2 cellular contexts compared by ENCODE assay signal in the genomic region with DNA sequence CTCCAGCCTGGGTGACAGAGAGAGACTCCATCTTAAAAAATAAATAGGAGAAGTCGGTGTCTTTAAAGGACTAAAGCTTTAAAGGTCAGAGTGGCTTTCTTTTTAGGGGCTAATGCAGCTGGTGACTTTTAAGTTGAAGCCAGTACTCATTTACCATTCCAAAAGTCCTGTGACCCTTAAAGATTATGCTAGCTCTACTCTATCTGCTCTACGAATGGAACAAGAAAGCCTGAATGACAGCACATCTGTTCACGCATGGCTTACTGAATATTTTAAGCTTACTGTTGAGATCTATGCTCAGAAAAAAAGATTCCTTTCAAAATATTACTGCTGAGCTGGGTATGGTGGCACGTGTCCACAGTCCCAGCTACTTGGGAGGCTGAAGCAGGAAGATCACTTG.
TF ChIP-seq lines count a peak whose summit lies in the region.

No MANE protein-coding gene starts in this region.

TF ChIP-seq in A549, 52 proteins besides CTCF, POLR2A, EP300 and RAD21:
- TF ChIP-seq PHF8 (IDR thresholded peaks at IDR 0.05; ENCODE audit: borderline replicate concordance, low read depth) (no peak), CBX8 (IDR thresholded peaks at IDR 0.05) (no peak)
TF ChIP-seq in A549: peak in this region for 0.

TF ChIP-seq in HEK293, 187 proteins besides CTCF, POLR2A, EP300 and RAD21:
- TF ChIP-seq ZNF701 (tag by site-specific recombination; IDR thresholded peaks at IDR 0.05) (no peak), MYNN (tag by site-specific recombination; IDR thresholded peaks at IDR 0.05; ENCODE audit: borderline replicate concordance) (peak; percentile 75; the same call in 1 of the 2 replicates), KLF1 (tag by site-specific recombination; IDR thresholded peaks at IDR 0.05) (no peak), ZNF175 (tag by site-specific recombination; IDR thresholded peaks at IDR 0.05) (no peak)
- TF ChIP-seq, protein P1, sequence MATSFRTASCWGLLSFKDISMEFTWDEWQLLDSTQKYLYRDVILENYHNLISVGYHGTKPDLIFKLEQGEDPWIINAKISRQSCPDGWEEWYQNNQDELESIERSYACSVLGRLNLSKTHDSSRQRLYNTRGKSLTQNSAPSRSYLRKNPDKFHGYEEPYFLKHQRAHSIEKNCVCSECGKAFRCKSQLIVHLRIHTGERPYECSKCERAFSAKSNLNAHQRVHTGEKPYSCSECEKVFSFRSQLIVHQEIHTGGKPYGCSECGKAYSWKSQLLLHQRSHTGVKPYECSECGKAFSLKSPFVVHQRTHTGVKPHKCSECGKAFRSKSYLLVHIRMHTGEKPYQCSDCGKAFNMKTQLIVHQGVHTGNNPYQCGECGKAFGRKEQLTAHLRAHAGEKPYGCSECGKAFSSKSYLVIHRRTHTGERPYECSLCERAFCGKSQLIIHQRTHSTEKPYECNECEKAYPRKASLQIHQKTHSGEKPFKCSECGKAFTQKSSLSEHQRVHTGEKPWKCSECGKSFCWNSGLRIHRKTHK (tag by site-specific recombination; IDR thresholded peaks at IDR 0.05), result no peak
- TF ChIP-seq, protein P2, sequence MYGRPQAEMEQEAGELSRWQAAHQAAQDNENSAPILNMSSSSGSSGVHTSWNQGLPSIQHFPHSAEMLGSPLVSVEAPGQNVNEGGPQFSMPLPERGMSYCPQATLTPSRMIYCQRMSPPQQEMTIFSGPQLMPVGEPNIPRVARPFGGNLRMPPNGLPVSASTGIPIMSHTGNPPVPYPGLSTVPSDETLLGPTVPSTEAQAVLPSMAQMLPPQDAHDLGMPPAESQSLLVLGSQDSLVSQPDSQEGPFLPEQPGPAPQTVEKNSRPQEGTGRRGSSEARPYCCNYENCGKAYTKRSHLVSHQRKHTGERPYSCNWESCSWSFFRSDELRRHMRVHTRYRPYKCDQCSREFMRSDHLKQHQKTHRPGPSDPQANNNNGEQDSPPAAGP (tag by site-specific recombination; IDR thresholded peaks at IDR 0.05), result no peak
